ENCODE assay signal across 1 cellular context in the genomic region with DNA sequence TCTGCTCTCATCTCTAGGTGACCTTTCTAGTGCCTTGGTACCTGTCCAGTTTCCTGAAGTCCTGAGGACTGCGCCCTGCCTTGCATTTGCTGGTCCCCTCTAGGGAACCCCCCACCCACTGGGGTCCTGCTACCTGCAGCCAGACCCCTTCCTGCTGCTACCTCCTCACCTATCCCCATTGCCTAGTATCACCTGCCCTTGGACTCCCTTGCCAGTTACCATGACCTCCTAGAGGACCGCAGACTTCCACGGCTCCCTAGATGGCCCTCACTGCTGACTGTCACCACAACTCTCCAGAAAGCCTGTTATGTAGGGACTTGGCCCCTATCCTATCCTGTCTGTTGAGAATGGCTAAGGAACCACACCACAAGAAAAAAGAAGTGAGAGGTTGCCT.
TF ChIP-seq lines count a peak whose summit lies in the region.

No MANE protein-coding gene starts in this region.

TF ChIP-seq in SK-N-SH treated with all-trans-retinoic acid at 6 μM for 48 hours, 23 proteins besides CTCF, POLR2A, EP300 and RAD21 (continued from another document):
- TF ChIP-seq, protein P1, sequence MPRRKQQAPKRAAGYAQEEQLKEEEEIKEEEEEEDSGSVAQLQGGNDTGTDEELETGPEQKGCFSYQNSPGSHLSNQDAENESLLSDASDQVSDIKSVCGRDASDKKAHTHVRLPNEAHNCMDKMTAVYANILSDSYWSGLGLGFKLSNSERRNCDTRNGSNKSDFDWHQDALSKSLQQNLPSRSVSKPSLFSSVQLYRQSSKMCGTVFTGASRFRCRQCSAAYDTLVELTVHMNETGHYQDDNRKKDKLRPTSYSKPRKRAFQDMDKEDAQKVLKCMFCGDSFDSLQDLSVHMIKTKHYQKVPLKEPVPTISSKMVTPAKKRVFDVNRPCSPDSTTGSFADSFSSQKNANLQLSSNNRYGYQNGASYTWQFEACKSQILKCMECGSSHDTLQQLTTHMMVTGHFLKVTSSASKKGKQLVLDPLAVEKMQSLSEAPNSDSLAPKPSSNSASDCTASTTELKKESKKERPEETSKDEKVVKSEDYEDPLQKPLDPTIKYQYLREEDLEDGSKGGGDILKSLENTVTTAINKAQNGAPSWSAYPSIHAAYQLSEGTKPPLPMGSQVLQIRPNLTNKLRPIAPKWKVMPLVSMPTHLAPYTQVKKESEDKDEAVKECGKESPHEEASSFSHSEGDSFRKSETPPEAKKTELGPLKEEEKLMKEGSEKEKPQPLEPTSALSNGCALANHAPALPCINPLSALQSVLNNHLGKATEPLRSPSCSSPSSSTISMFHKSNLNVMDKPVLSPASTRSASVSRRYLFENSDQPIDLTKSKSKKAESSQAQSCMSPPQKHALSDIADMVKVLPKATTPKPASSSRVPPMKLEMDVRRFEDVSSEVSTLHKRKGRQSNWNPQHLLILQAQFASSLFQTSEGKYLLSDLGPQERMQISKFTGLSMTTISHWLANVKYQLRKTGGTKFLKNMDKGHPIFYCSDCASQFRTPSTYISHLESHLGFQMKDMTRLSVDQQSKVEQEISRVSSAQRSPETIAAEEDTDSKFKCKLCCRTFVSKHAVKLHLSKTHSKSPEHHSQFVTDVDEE (CRISPR knock-in tag; IDR thresholded peaks at IDR 0.05): no peak
- TF ChIP-seq ZNF8 (CRISPR knock-in tag; IDR thresholded peaks at IDR 0.05) (no peak), TOX (CRISPR knock-in tag; IDR thresholded peaks at IDR 0.05; ENCODE audit: borderline replicate concordance) (no peak)
TF ChIP-seq in SK-N-SH treated with all-trans-retinoic acid at 6 μM for 48 hours: peak in this region for 0.
